In genomic region chr5:66306105-66306843, GRCh38 we compare ENCODE assay signal across 8 cellular contexts.
DNase-seq lines count a peak whose midpoint lies in the region; ATAC-seq and TF ChIP-seq lines count a peak whose summit lies in the region.

No MANE protein-coding gene starts in this region.

- H3K27ac ChIP-seq in gastrocnemius medialis, result no peak overlapping the region

- no peak overlapping the region for H3K4me3 ChIP-seq in astrocyte of the spinal cord (ENCODE audit: low read depth, low read length)
- H3K4me3 ChIP-seq in gastrocnemius medialis, result no peak overlapping the region

- TF ChIP-seq CTCF in astrocyte of the spinal cord (IDR thresholded peaks at IDR 0.05; ENCODE audit: low read depth, low read length) (peak; percentile 99), gastrocnemius medialis (IDR thresholded peaks at IDR 0.05 in 4 of 5, conservative IDR thresholded peaks at IDR 0.05 in 1 of 5) (peak; percentile 24 to 71 (median 56))

- in situ Hi-C loops in astrocyte of the spinal cord (cut with HindIII; ENCODE audit: low sequenced_read_pairs) (no loop called here), gastrocnemius medialis (cut with MboI; ENCODE audit: low sequenced_read_pairs in 4 of 4) (loop anchor here (5.0 to 25.0 kb wide), 5 partner anchors 449 to 906 kb away; partner anchors contain the start of gene CD180 (in 1 of the 4))

- no peaks in the 10 kb centered on the region for H3K36me3 ChIP-seq in gastrocnemius medialis

- H3K9me3 ChIP-seq in gastrocnemius medialis, result no peaks in the 10 kb centered on the region

- TF ChIP-seq RAD21 in Ishikawa (IDR thresholded peaks at IDR 0.05; ENCODE audit: low read depth), result peak; percentile 61

- H3K27me3 ChIP-seq in gastrocnemius medialis, result no peaks in the 10 kb centered on the region

- TF ChIP-seq EP300 in Ishikawa (IDR thresholded peaks at IDR 0.05; ENCODE audit: borderline replicate concordance), result no peak

- H3K4me1 ChIP-seq in gastrocnemius medialis, result peaks cover 0 to 14% of the 10 kb centered on the region in 2 donors

- DNase-seq in COLO668 (lab: John Stamatoyannopoulos, UW; ENCODE audit: unreplicated experiment) (peak; percentile 35), OCI-M1 (lab: John Stamatoyannopoulos, UW) (peak; percentile 79), astrocyte of the spinal cord (ENCODE audit: low read depth, low spot score) (peak; percentile 77), hypothalamus (lab: John Stamatoyannopoulos, UW) (peak in 36 of 51 donors; percentile 0 to 62 (median 24)), gastrocnemius medialis (peak in 1 of 2 donors; percentile 24)

- peak; percentile 63 for ATAC-seq in GM19351 (IDR thresholded peaks at IDR 0.05; ENCODE audit: unreplicated experiment)
- ATAC-seq in gastrocnemius medialis, result peak; percentile 45 to 68
- no peak for ATAC-seq in HG03439 (IDR thresholded peaks at IDR 0.05; ENCODE audit: unreplicated experiment)

- intact Hi-C loops in gastrocnemius medialis (cut with DNase I; ENCODE audit: low total_unique reads), result loop anchor here (2.0 kb wide), 1 partner anchor 903 kb away; no protein-coding TSS in a partner anchor

- TF ChIP-seq POLR2A in gastrocnemius medialis (IDR thresholded peaks at IDR 0.05), result no peak

TF ChIP-seq in Ishikawa, 13 proteins besides CTCF, POLR2A, EP300 and RAD21:
- TF ChIP-seq YY1 (IDR thresholded peaks at IDR 0.05; ENCODE audit: low read depth), result no peak
- TF ChIP-seq TEAD4 (IDR thresholded peaks at IDR 0.05), result no peak
- TF ChIP-seq FOXM1 (IDR thresholded peaks at IDR 0.05; ENCODE audit: borderline replicate concordance, low read depth), result no peak
- TF ChIP-seq CREB1 (IDR thresholded peaks at IDR 0.05; ENCODE audit: low read depth), result no peak
- TF ChIP-seq NFIC (IDR thresholded peaks at IDR 0.05), result peak; percentile 80
- TF ChIP-seq CEBPB (IDR thresholded peaks at IDR 0.05), result no peak
- no peak for TF ChIP-seq ZBTB7A (IDR thresholded peaks at IDR 0.05; ENCODE audit: low read depth)
- TF ChIP-seq TCF12 (IDR thresholded peaks at IDR 0.05; ENCODE audit: low read depth), result no peak
- no peak for TF ChIP-seq EGR1 (IDR thresholded peaks at IDR 0.05)
- no peak for TF ChIP-seq REST (IDR thresholded peaks at IDR 0.05; ENCODE audit: low read depth)
- 0 out of 2 replicates have a peak, but pooled peaks have one; percentile 12 for TF ChIP-seq USF1 (IDR thresholded peaks at IDR 0.05)
- no peak for TF ChIP-seq MAX (IDR thresholded peaks at IDR 0.05)
- TF ChIP-seq TAF1 (IDR thresholded peaks at IDR 0.05; ENCODE audit: low read depth), result no peak
TF ChIP-seq in Ishikawa: peak in this region for 2.
